In genomic region chr14:24232121-24232644, GRCh38 we compare ENCODE assay signal across 1 cellular context.
TF ChIP-seq lines count a peak whose summit lies in the region.

TSS of gene NEDD8 (minus strand) at chr14:24232367. CDS start at chr14:24232267, 100 bp downstream.

TF ChIP-seq in GM12878, 131 proteins besides CTCF, POLR2A, EP300 and RAD21 (continued from another document and continues in another):
- TF ChIP-seq CEBPZ (IDR thresholded peaks at IDR 0.05; ENCODE audit: low read depth, low read length): no peak
- TF ChIP-seq MYC (IDR thresholded peaks at IDR 0.05; ENCODE audit: insufficient read depth, insufficient read length, insufficient replicate concordance, low read length, severe bottlenecking): no peak
- no peak for TF ChIP-seq CBX5 (IDR thresholded peaks at IDR 0.05; ENCODE audit: low read depth)
- no peak for TF ChIP-seq FOS (IDR thresholded peaks at IDR 0.05; ENCODE audit: borderline replicate concordance, extremely low read depth, insufficient read length)
- no peak for TF ChIP-seq CHD1 (IDR thresholded peaks at IDR 0.05; ENCODE audit: low read depth, low read length)
- TF ChIP-seq ZBTB33 (IDR thresholded peaks at IDR 0.05): no peak; the same call in 1 of the 2 replicates
- TF ChIP-seq NR2F1 (conservative IDR thresholded peaks at IDR 0.05): no peak
- no peak for TF ChIP-seq BCL11A (IDR thresholded peaks at IDR 0.05; ENCODE audit: low read depth, low read length)
- TF ChIP-seq ATF2 (IDR thresholded peaks at IDR 0.05; ENCODE audit: low read length): no peak
- no peak for TF ChIP-seq BCL3 (IDR thresholded peaks at IDR 0.05; ENCODE audit: borderline replicate concordance, insufficient read depth, low read depth, low read length, poor library complexity, severe bottlenecking)
- TF ChIP-seq CREM (IDR thresholded peaks at IDR 0.05; ENCODE audit: low read depth): peak; percentile 94
- no peak; the same call in 1 of the 2 replicates for TF ChIP-seq SIN3A (IDR thresholded peaks at IDR 0.05; ENCODE audit: low read depth, low read length)
- no peak for TF ChIP-seq NRF1 (conservative IDR thresholded peaks at IDR 0.05; ENCODE audit: low read depth, low read length)
- no peak for TF ChIP-seq NBN (IDR thresholded peaks at IDR 0.05)
- TF ChIP-seq CUX1 (IDR thresholded peaks at IDR 0.05; ENCODE audit: insufficient replicate concordance, low read depth, low read length): no peak
- 0 out of 2 replicates have a peak, but pooled peaks have one; percentile 2 for TF ChIP-seq LARP7 (IDR thresholded peaks at IDR 0.05)
- TF ChIP-seq MYB (IDR thresholded peaks at IDR 0.05; ENCODE audit: borderline replicate concordance, low read depth, low read length): no peak
- TF ChIP-seq MEF2A (IDR thresholded peaks at IDR 0.05; ENCODE audit: insufficient read depth, low read depth, low read length): no peak
- TF ChIP-seq ZBTB11 (CRISPR knock-in tag; IDR thresholded peaks at IDR 0.05): no peak
- TF ChIP-seq SP1 (IDR thresholded peaks at IDR 0.05; ENCODE audit: low read depth, low read length): no peak
- TF ChIP-seq RCOR1 (conservative IDR thresholded peaks at IDR 0.05; ENCODE audit: low read depth, low read length): no peak
- TF ChIP-seq PBX3 (IDR thresholded peaks at IDR 0.05; ENCODE audit: insufficient replicate concordance, low read depth, low read length): no peak
- no peak; the same call in 1 of the 2 replicates for TF ChIP-seq TCF7 (IDR thresholded peaks at IDR 0.05; ENCODE audit: borderline replicate concordance)
- 0 out of 2 replicates have a peak, but pooled peaks have one; percentile 30 for TF ChIP-seq TBL1XR1 (IDR thresholded peaks at IDR 0.05; ENCODE audit: low read depth, low read length)
- TF ChIP-seq STAT1 (conservative IDR thresholded peaks at IDR 0.05): no peak
- TF ChIP-seq FOXM1 (IDR thresholded peaks at IDR 0.05; ENCODE audit: low read depth, low read length): no peak
- TF ChIP-seq HCFC1 (IDR thresholded peaks at IDR 0.05; ENCODE audit: low read length): peak; percentile 97
- TF ChIP-seq KDM1A (IDR thresholded peaks at IDR 0.05; ENCODE audit: borderline replicate concordance): no peak
- TF ChIP-seq PRDM15 (CRISPR knock-in tag; IDR thresholded peaks at IDR 0.05): no peak
- peak; percentile 70 for TF ChIP-seq NR2C2 (IDR thresholded peaks at IDR 0.05; ENCODE audit: borderline replicate concordance, control insufficient read depth, insufficient read length, low read depth)
- peak; percentile 91; the same call in 1 of the 2 replicates for TF ChIP-seq GABPA (IDR thresholded peaks at IDR 0.05; ENCODE audit: low read depth)
- no peak for TF ChIP-seq IKZF2 (IDR thresholded peaks at IDR 0.05)
- TF ChIP-seq JUNB (IDR thresholded peaks at IDR 0.05): no peak
- no peak for TF ChIP-seq SUZ12 (IDR thresholded peaks at IDR 0.05; ENCODE audit: unreplicated experiment)
